In genomic region chr1:113256348-113256729, GRCh38 we compare ENCODE assay signal across 2 cellular contexts.
TF ChIP-seq lines count a peak whose summit lies in the region.

No MANE protein-coding gene starts in this region.

TF ChIP-seq in GM23338, 12 proteins besides CTCF, POLR2A, EP300 and RAD21:
- TF ChIP-seq JUNB (IDR thresholded peaks at IDR 0.05; ENCODE audit: unreplicated experiment) (no peak), POLR2AphosphoS5 (IDR thresholded peaks at IDR 0.05; ENCODE audit: low read depth) (no peak), EZH2 (IDR thresholded peaks at IDR 0.05; ENCODE audit: low read depth, unreplicated experiment) (no peak), NANOG (IDR thresholded peaks at IDR 0.05; ENCODE audit: borderline replicate concordance) (no peak), ETS1 (IDR thresholded peaks at IDR 0.05) (no peak), STAT1 (IDR thresholded peaks at IDR 0.05; ENCODE audit: unreplicated experiment) (no peak), REST (IDR thresholded peaks at IDR 0.05; ENCODE audit: unreplicated experiment) (no peak), ZNF331 (CRISPR knock-in tag; IDR thresholded peaks at IDR 0.05; ENCODE audit: low read depth) (no peak), ZNF462 (CRISPR knock-in tag; IDR thresholded peaks at IDR 0.05) (no peak), CREB1 (CRISPR knock-in tag; IDR thresholded peaks at IDR 0.05; ENCODE audit: low read depth) (no peak)

TF ChIP-seq in H1, 55 proteins besides CTCF, POLR2A, EP300 and RAD21:
- TF ChIP-seq RNF2 (IDR thresholded peaks at IDR 0.05; ENCODE audit: borderline replicate concordance, low read depth, low read length, missing control alignments, poor library complexity, severe bottlenecking) (no peak), ASH2L (IDR thresholded peaks at IDR 0.05; ENCODE audit: low read length) (no peak), NRF1 (IDR thresholded peaks at IDR 0.05; ENCODE audit: low read depth, low read length) (no peak), SP4 (IDR thresholded peaks at IDR 0.05; ENCODE audit: low read length) (no peak), RXRA (IDR thresholded peaks at IDR 0.05; ENCODE audit: insufficient read depth, low read depth, low read length) (no peak), ZNF274 (IDR thresholded peaks at IDR 0.05; ENCODE audit: borderline replicate concordance, extremely low read depth, low read length) (no peak), ATF3 (IDR thresholded peaks at IDR 0.05; ENCODE audit: insufficient read depth, low read depth, low read length) (no peak), KDM1A (IDR thresholded peaks at IDR 0.05; ENCODE audit: borderline replicate concordance, low read length) (no peak), SP2 (IDR thresholded peaks at IDR 0.05; ENCODE audit: low read length) (no peak), BCL11A (IDR thresholded peaks at IDR 0.05; ENCODE audit: low read depth in 2 of 2, low read length in 2 of 2) (no peak), SP1 (IDR thresholded peaks at IDR 0.05; ENCODE audit: low read depth, low read length) (no peak), JUN (IDR thresholded peaks at IDR 0.05; ENCODE audit: low read depth, low read length) (no peak), BRCA1 (IDR thresholded peaks at IDR 0.05; ENCODE audit: low read depth, low read length) (no peak), SIN3A (conservative IDR thresholded peaks at IDR 0.05 in 1 of 2, IDR thresholded peaks at IDR 0.05 in 1 of 2; ENCODE audit: low read depth in 1 of 2, low read length in 2 of 2) (no peak), NANOG (IDR thresholded peaks at IDR 0.05; ENCODE audit: insufficient read depth, low read depth, low read length, poor library complexity, severe bottlenecking) (no peak), EGR1 (IDR thresholded peaks at IDR 0.05; ENCODE audit: borderline replicate concordance, low read depth, low read length) (no peak), CBX5 (IDR thresholded peaks at IDR 0.05; ENCODE audit: low read depth, low read length) (no peak)
